ENCODE assay signal across 37 cellular contexts in the genomic region with DNA sequence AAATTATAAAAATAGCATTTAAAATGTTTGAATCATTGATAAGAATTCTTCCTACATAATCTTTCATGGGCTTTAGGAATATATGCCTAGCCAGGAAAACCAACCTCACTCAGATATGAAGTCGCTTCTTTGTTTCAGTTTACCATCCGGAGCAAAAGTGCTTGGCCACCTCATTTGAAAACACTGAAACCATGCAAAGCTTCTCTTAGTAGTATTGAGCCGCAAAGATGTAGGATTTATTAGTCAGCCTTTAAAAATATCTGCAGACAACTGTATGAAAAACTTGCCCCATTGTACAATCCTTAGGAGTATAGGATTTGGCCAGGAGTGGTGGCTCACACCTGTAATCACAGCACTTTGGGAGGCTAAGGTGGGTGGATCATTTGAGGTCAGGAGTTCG.
"Had no signal": no experiment of that assay in that cellular context is flagged by ENCODE, and none has a peak within 500 bp of the region (broad histone marks: within the 10 kb centered on the region; RNA-seq: fewer than 3 reads in every experiment).

No MANE protein-coding gene starts in this region.

- H3K4me1 ChIP-seq: ascending aorta had no signal

- H3K36me3 ChIP-seq: ascending aorta, cardiac muscle cell had no signal

- H3K4me3 ChIP-seq: ascending aorta, cardiac muscle cell had no signal

- H3K27me3 Mint-ChIP-seq: brain had no signal

- H3K27me3 ChIP-seq: ascending aorta, cardiac muscle cell had no signal

- H3K9me3 ChIP-seq: ascending aorta had no signal

- H3K4me3 Mint-ChIP-seq: activated B cell treated with CpG ODN at 0.5 μM for 24 hours; activated CD4-positive, alpha-beta memory T cell treated with anti-CD3 and anti-CD28 coated beads for 36 hours; activated CD4-positive, alpha-beta T cell treated with anti-CD3 and anti-CD28 coated beads, Interleukin-2, amount 10 ng/mL, durations not matched to agents 24 days and 14 days; activated CD8-positive, alpha-beta T cell treated with anti-CD3 and anti-CD28 coated beads for 36 hours; activated naive CD4-positive, alpha-beta T cell treated with anti-CD3 and anti-CD28 coated beads, Interleukin-2, amount 10 ng/mL, durations not matched to agents 7 days and 5 days; activated naive CD4-positive, alpha-beta T cell treated with anti-CD3 and anti-CD28 coated beads, Interleukin-2, amount 50 U/mL, for 24 hours; activated naive CD8-positive, alpha-beta T cell; activated naive CD8-positive, alpha-beta T cell treated with anti-CD3 and anti-CD28 coated beads, Interleukin-2, amount 10 ng/mL, durations not matched to agents 7 days and 5 days; activated naive CD8-positive, alpha-beta T cell treated with anti-CD3 and anti-CD28 coated beads, Interleukin-2, amount 50 U/mL, for 24 hours; activated T-cell treated with anti-CD3 and anti-CD28 coated beads, Interleukin-2, amount 50 U/mL, for 4 hours; activated T-cell treated with anti-CD3 and anti-CD28 coated beads, Interleukin-2, amount 50 U/mL, for 72 hours; activated T-helper 1 cell treated with anti-CD3 and anti-CD28 coated beads, Interleukin-12 subunit alpha, Interleukin-12 subunit beta, Interleukin-2, Interleukin-4 antibody, amounts not matched to agents 30 ng/mL and 10 ng/mL and 1 ng/mL, durations not matched to agents 14 hours and 24 hours and 36 hours; activated T-helper 17 cell treated with anti-CD3 and anti-CD28 coated beads, Interleukin-2, amount 50 U/mL, for 72 hours; brain; central memory CD8-positive, alpha-beta T cell; T-helper 1 cell treated with Interleukin-12 subunit alpha and Interleukin-12 subunit beta and Interleukin-4 antibody, amounts not matched to agents 30 μg/mL and 1 μg/mL, for 36 hours; T-helper 2 cell treated with Interferon-gamma antibody and Interleukin-4, amounts not matched to agents 5 μg/mL and 100 μg/mL, for 36 hours had no signal

- DNase-seq: activated B cell treated with CpG ODN at 0.5 μM for 24 hours; activated CD4-positive, alpha-beta memory T cell treated with anti-CD3 and anti-CD28 coated beads for 36 hours; activated CD4-positive, alpha-beta T cell treated with anti-CD3 and anti-CD28 coated beads for 4 hours; activated CD4-positive, alpha-beta T cell treated with anti-CD3 and anti-CD28 coated beads, Interleukin-2, amount 10 ng/mL, durations not matched to agents 24 days and 14 days; activated CD4-positive, alpha-beta T cell treated with anti-CD3 and anti-CD28 coated beads, Interleukin-2, amount 50 U/mL, for 1 hour; activated CD4-positive, alpha-beta T cell treated with anti-CD3 and anti-CD28 coated beads, Interleukin-2, amount 50 U/mL, for 4 hours; activated CD4-positive, CD25-positive, alpha-beta regulatory T cell treated with anti-CD3 and anti-CD28 coated beads, Interleukin-2, amount 50 U/mL, for 72 hours; activated CD8-positive, alpha-beta memory T cell treated with anti-CD3 and anti-CD28 coated beads, Interleukin-2, amount 50 U/mL, for 4 hours; activated CD8-positive, alpha-beta T cell treated with anti-CD3 and anti-CD28 coated beads for 36 hours; activated effector memory CD4-positive, alpha-beta T cell treated with Interleukin-2 at 50 U/mL for 16 hours; activated gamma-delta T cell; activated naive CD4-positive, alpha-beta T cell treated with anti-CD3 and anti-CD28 coated beads, Interleukin-2, amount 10 ng/mL, durations not matched to agents 7 days and 5 days; activated naive CD4-positive, alpha-beta T cell treated with Interleukin-2 at 50 U/mL for 16 hours; activated naive CD8-positive, alpha-beta T cell treated with anti-CD3 and anti-CD28 coated beads, Interleukin-2, amount 10 ng/mL, durations not matched to agents 7 days and 5 days; activated naive CD8-positive, alpha-beta T cell treated with anti-CD3 and anti-CD28 coated beads, Interleukin-2, amount 50 U/mL, for 24 hours; activated T-cell treated with anti-CD3 and anti-CD28 coated beads for 4 hours; activated T-cell treated with anti-CD3 and anti-CD28 coated beads, Interleukin-2, amount 50 U/mL, for 1 hour; activated T-cell treated with anti-CD3 and anti-CD28 coated beads, Interleukin-2, amount 50 U/mL, for 4 hours; activated T-cell treated with anti-CD3 and anti-CD28 coated beads, Interleukin-2, amount 50 U/mL, for 72 hours; amygdala; anterior cingulate cortex; caudate nucleus; cerebellar nuclear complex; T-helper 1 cell; T-helper 2 cell; T-helper 9 cell had no signal

- H3K36me3 Mint-ChIP-seq: activated CD4-positive, alpha-beta memory T cell treated with anti-CD3 and anti-CD28 coated beads for 36 hours; activated naive CD4-positive, alpha-beta T cell treated with anti-CD3 and anti-CD28 coated beads, Interleukin-2, amount 10 ng/mL, durations not matched to agents 7 days and 5 days; activated naive CD4-positive, alpha-beta T cell treated with anti-CD3 and anti-CD28 coated beads, Interleukin-2, amount 50 U/mL, for 24 hours; activated naive CD8-positive, alpha-beta T cell; activated naive CD8-positive, alpha-beta T cell treated with anti-CD3 and anti-CD28 coated beads, Interleukin-2, amount 10 ng/mL, durations not matched to agents 7 days and 5 days; brain had no signal

- ATAC-seq: activated CD8-positive, alpha-beta T cell treated with anti-CD3 and anti-CD28 coated beads for 36 hours; activated naive CD8-positive, alpha-beta T cell treated with anti-CD3 and anti-CD28 coated beads, Interleukin-2, amount 50 U/mL, for 24 hours; activated T-cell treated with anti-CD3 and anti-CD28 coated beads, Interleukin-2, amount 50 U/mL, for 4 hours; activated T-cell treated with anti-CD3 and anti-CD28 coated beads, Interleukin-2, amount 50 U/mL, for 72 hours; activated T-helper 17 cell treated with anti-CD3 and anti-CD28 coated beads, Interleukin-2, amount 50 U/mL, for 72 hours had no signal

- H3K27ac Mint-ChIP-seq: activated B cell treated with CpG ODN at 0.5 μM for 24 hours; activated CD4-positive, alpha-beta memory T cell treated with anti-CD3 and anti-CD28 coated beads for 36 hours; activated CD4-positive, alpha-beta T cell treated with anti-CD3 and anti-CD28 coated beads, Interleukin-2, amount 10 ng/mL, durations not matched to agents 24 days and 14 days; activated CD8-positive, alpha-beta T cell treated with anti-CD3 and anti-CD28 coated beads for 36 hours; activated naive CD4-positive, alpha-beta T cell treated with anti-CD3 and anti-CD28 coated beads, Interleukin-2, amount 10 ng/mL, durations not matched to agents 7 days and 5 days; activated naive CD4-positive, alpha-beta T cell treated with anti-CD3 and anti-CD28 coated beads, Interleukin-2, amount 50 U/mL, for 24 hours; activated naive CD8-positive, alpha-beta T cell; activated naive CD8-positive, alpha-beta T cell treated with anti-CD3 and anti-CD28 coated beads, Interleukin-2, amount 10 ng/mL, durations not matched to agents 7 days and 5 days; activated naive CD8-positive, alpha-beta T cell treated with anti-CD3 and anti-CD28 coated beads, Interleukin-2, amount 50 U/mL, for 24 hours; activated T-cell treated with anti-CD3 and anti-CD28 coated beads, Interleukin-2, amount 50 U/mL, for 72 hours; activated T-helper 1 cell treated with anti-CD3 and anti-CD28 coated beads, Interleukin-12 subunit alpha, Interleukin-12 subunit beta, Interleukin-2, Interleukin-4 antibody, amounts not matched to agents 30 ng/mL and 10 ng/mL and 1 ng/mL, durations not matched to agents 14 hours and 24 hours and 36 hours; activated T-helper 17 cell treated with anti-CD3 and anti-CD28 coated beads, Interleukin-2, amount 50 U/mL, for 72 hours; brain; T-helper 1 cell treated with Interleukin-12 subunit alpha and Interleukin-12 subunit beta and Interleukin-4 antibody, amounts not matched to agents 30 μg/mL and 1 μg/mL, for 36 hours; T-helper 2 cell treated with Interferon-gamma antibody and Interleukin-4, amounts not matched to agents 5 μg/mL and 100 μg/mL, for 36 hours had no signal

- H3K9me3 Mint-ChIP-seq: activated B cell treated with CpG ODN at 0.5 μM for 24 hours; activated CD4-positive, alpha-beta memory T cell treated with anti-CD3 and anti-CD28 coated beads for 36 hours; activated CD4-positive, alpha-beta T cell treated with anti-CD3 and anti-CD28 coated beads, Interleukin-2, amount 10 ng/mL, durations not matched to agents 24 days and 14 days; activated CD8-positive, alpha-beta T cell treated with anti-CD3 and anti-CD28 coated beads for 36 hours; activated naive CD4-positive, alpha-beta T cell treated with anti-CD3 and anti-CD28 coated beads, Interleukin-2, amount 10 ng/mL, durations not matched to agents 7 days and 5 days; activated naive CD4-positive, alpha-beta T cell treated with anti-CD3 and anti-CD28 coated beads, Interleukin-2, amount 50 U/mL, for 24 hours; activated naive CD8-positive, alpha-beta T cell treated with anti-CD3 and anti-CD28 coated beads, Interleukin-2, amount 10 ng/mL, durations not matched to agents 7 days and 5 days; activated naive CD8-positive, alpha-beta T cell treated with anti-CD3 and anti-CD28 coated beads, Interleukin-2, amount 50 U/mL, for 24 hours; activated T-cell treated with anti-CD3 and anti-CD28 coated beads, Interleukin-2, amount 50 U/mL, for 4 hours; activated T-cell treated with anti-CD3 and anti-CD28 coated beads, Interleukin-2, amount 50 U/mL, for 72 hours; activated T-helper 1 cell treated with anti-CD3 and anti-CD28 coated beads, Interleukin-12 subunit alpha, Interleukin-12 subunit beta, Interleukin-2, Interleukin-4 antibody, amounts not matched to agents 30 ng/mL and 10 ng/mL and 1 ng/mL, durations not matched to agents 14 hours and 24 hours and 36 hours; activated T-helper 17 cell treated with anti-CD3 and anti-CD28 coated beads, Interleukin-2, amount 50 U/mL, for 72 hours; brain; central memory CD8-positive, alpha-beta T cell; T-helper 1 cell treated with Interleukin-12 subunit alpha and Interleukin-12 subunit beta and Interleukin-4 antibody, amounts not matched to agents 30 μg/mL and 1 μg/mL, for 36 hours; T-helper 2 cell treated with Interferon-gamma antibody and Interleukin-4, amounts not matched to agents 5 μg/mL and 100 μg/mL, for 36 hours had no signal

- H3K27ac ChIP-seq: ascending aorta, cardiac muscle cell, VCaP had no signal

- H3K4me1 Mint-ChIP-seq: activated B cell treated with CpG ODN at 0.5 μM for 24 hours; activated CD4-positive, alpha-beta T cell treated with anti-CD3 and anti-CD28 coated beads, Interleukin-2, amount 10 ng/mL, durations not matched to agents 24 days and 14 days; activated naive CD4-positive, alpha-beta T cell treated with anti-CD3 and anti-CD28 coated beads, Interleukin-2, amount 10 ng/mL, durations not matched to agents 7 days and 5 days; activated naive CD4-positive, alpha-beta T cell treated with anti-CD3 and anti-CD28 coated beads, Interleukin-2, amount 50 U/mL, for 24 hours; activated naive CD8-positive, alpha-beta T cell treated with anti-CD3 and anti-CD28 coated beads, Interleukin-2, amount 10 ng/mL, durations not matched to agents 7 days and 5 days; activated naive CD8-positive, alpha-beta T cell treated with anti-CD3 and anti-CD28 coated beads, Interleukin-2, amount 50 U/mL, for 24 hours; activated T-helper 17 cell treated with anti-CD3 and anti-CD28 coated beads, Interleukin-2, amount 50 U/mL, for 72 hours; brain; central memory CD8-positive, alpha-beta T cell had no signal
